ENCODE assay signal across 18 cellular contexts in genomic region chr2:56127013-56127772, GRCh38. TPM values are rescaled to one million over a fixed set of nuclear protein-coding genes. Genes with fewer than 3 reads are reported as not detected.
DNase-seq lines count a peak whose midpoint lies in the region; ATAC-seq, FAIRE-seq and TF ChIP-seq lines count a peak whose summit lies in the region.
"Had no signal": no experiment of that assay in that cellular context is flagged by ENCODE, and none has a peak within 500 bp of the region (broad histone marks: within the 10 kb centered on the region; RNA-seq: fewer than 3 reads in every experiment).

No MANE protein-coding gene starts in this region.

- H3K9ac ChIP-seq in astrocyte (ENCODE audit: low read length) (no peak overlapping the region), mesenchymal stem cell (ENCODE audit: low read length) (no peak overlapping the region)
- H3K9ac ChIP-seq: parathyroid adenoma had no signal

- H3K9me3 ChIP-seq in astrocyte (ENCODE audit: insufficient read depth, low read depth, low read length), result no peaks in the 10 kb centered on the region
- H3K9me3 ChIP-seq in mesenchymal stem cell (ENCODE audit: control insufficient read depth, low read length), result no peaks in the 10 kb centered on the region
- H3K9me3 ChIP-seq: adrenal gland had no signal

- H3K27me3 Mint-ChIP-seq in astrocyte (ENCODE audit: low read depth, unreplicated experiment), result no peaks in the 10 kb centered on the region
- H3K27me3 Mint-ChIP-seq: activated CD4-positive, alpha-beta T cell treated with anti-CD3 and anti-CD28 coated beads, Interleukin-2, amount 10 ng/mL, durations not matched to agents 24 days and 14 days had no signal

- H3K27ac ChIP-seq in astrocyte (ENCODE audit: low read depth, low read length), result no peak overlapping the region
- H3K27ac ChIP-seq in mesenchymal stem cell (ENCODE audit: low read length, poor library complexity, severe bottlenecking), result no peak overlapping the region
- H3K27ac ChIP-seq: adrenal gland, cardiac muscle cell, parathyroid adenoma had no signal

- no peak overlapping the region for H4K8ac ChIP-seq in mesenchymal stem cell (ENCODE audit: low read length)

- H2AFZ ChIP-seq in astrocyte (ENCODE audit: low read depth, low read length) (no peak overlapping the region), mesenchymal stem cell (ENCODE audit: low read depth, low read length) (no peak overlapping the region)
- H2AFZ ChIP-seq: parathyroid adenoma had no signal

- H3K27ac Mint-ChIP-seq in astrocyte (ENCODE audit: unreplicated experiment), result peak overlapping the region; percentile 0
- H3K27ac Mint-ChIP-seq: activated CD4-positive, alpha-beta T cell treated with anti-CD3 and anti-CD28 coated beads, Interleukin-2, amount 10 ng/mL, durations not matched to agents 24 days and 14 days; CD14-positive monocyte had no signal

- FAIRE-seq in astrocyte (lab: Jason Lieb, UNC), result no peak

- ATAC-seq in esophagus mucosa, result no peak

- H4K91ac ChIP-seq in mesenchymal stem cell (ENCODE audit: low read length), result no peak overlapping the region

- H3K27me3 ChIP-seq in astrocyte (ENCODE audit: insufficient read depth, low read length) (no peaks in the 10 kb centered on the region), H7 (ENCODE audit: control insufficient read depth, insufficient read depth, low read length) (no peaks in the 10 kb centered on the region), mesenchymal stem cell (ENCODE audit: control insufficient read depth in 1 of 2, insufficient read depth in 1 of 2, low read length in 2 of 2) (peaks cover 0 to 11% of the 10 kb centered on the region in 2 experiments)
- H3K27me3 ChIP-seq: cardiac muscle cell had no signal

- no peak for TF ChIP-seq CTCF in astrocyte (IDR thresholded peaks at IDR 0.05; ENCODE audit: insufficient read depth, low read depth, low read length)

- H3K23ac ChIP-seq in mesenchymal stem cell (ENCODE audit: low read length in 2 of 2), result no peak overlapping the region

- H2BK12ac ChIP-seq in mesenchymal stem cell (ENCODE audit: low read length in 2 of 2), result no peak overlapping the region

- DNase-seq in COR-L47 (lab: John Stamatoyannopoulos, UW), result peak; percentile 64
- DNase-seq in NCI-H146 treated with DMSO at 0.1 percent for 48 hours (lab: John Stamatoyannopoulos, UW; ENCODE audit: unreplicated experiment), result peak; percentile 99
- DNase-seq in NCI-H345 (lab: John Stamatoyannopoulos, UW), result peak; percentile 83
- DNase-seq in astrocyte (ENCODE audit: low read depth), result no peak
- no peak for DNase-seq in H7
- no peak for DNase-seq in mesenchymal stem cell
- DNase-seq in COLO829 (ENCODE audit: low spot score), result no peak
- DNase-seq: ACHN; activated CD4-positive, alpha-beta T cell treated with anti-CD3 and anti-CD28 coated beads, Interleukin-2, amount 10 ng/mL, durations not matched to agents 24 days and 14 days; activated CD8-positive, alpha-beta memory T cell treated with anti-CD3 and anti-CD28 coated beads, Interleukin-2, amount 50 U/mL, for 4 hours; activated effector memory CD4-positive, alpha-beta T cell treated with anti-CD3 and anti-CD28 coated beads, Interleukin-2, amount 50 U/mL, for 16 hours; NCI-H82; SW 1271 had no signal

- H3K4me1 ChIP-seq in astrocyte (ENCODE audit: insufficient read depth, low read length), result no peaks in the 10 kb centered on the region
- no peaks in the 10 kb centered on the region for H3K4me1 ChIP-seq in mesenchymal stem cell (ENCODE audit: control insufficient read depth, insufficient read depth, low read depth, low read length)
- H3K4me1 ChIP-seq: adrenal gland, parathyroid adenoma had no signal

- H4K20me1 ChIP-seq in astrocyte (ENCODE audit: insufficient read depth, low read length), result no peaks in the 10 kb centered on the region

- H3K4me1 Mint-ChIP-seq in astrocyte (ENCODE audit: low read depth, unreplicated experiment), result peaks cover 13% of the 10 kb centered on the region
- H3K4me1 Mint-ChIP-seq: activated CD4-positive, alpha-beta T cell treated with anti-CD3 and anti-CD28 coated beads, Interleukin-2, amount 10 ng/mL, durations not matched to agents 24 days and 14 days; CD14-positive monocyte had no signal

- no peak overlapping the region for H2BK120ac ChIP-seq in mesenchymal stem cell (ENCODE audit: low read depth, low read length)

- H3K36me3 Mint-ChIP-seq in astrocyte (ENCODE audit: low read depth, unreplicated experiment), result no peaks in the 10 kb centered on the region
- H3K36me3 Mint-ChIP-seq: CD14-positive monocyte had no signal

- H3K4me2 ChIP-seq in astrocyte (ENCODE audit: low read length) (no peak overlapping the region), mesenchymal stem cell (ENCODE audit: low read length, poor library complexity, severe bottlenecking) (no peak overlapping the region)

- no peak overlapping the region for H2AK5ac ChIP-seq in mesenchymal stem cell (ENCODE audit: low read length, severe bottlenecking)

- no peak overlapping the region for H3K14ac ChIP-seq in mesenchymal stem cell (ENCODE audit: low read length in 2 of 2)

- H3K36me3 ChIP-seq in astrocyte (ENCODE audit: insufficient read depth, low read length) (no peaks in the 10 kb centered on the region), H7 (replicated peaks; ENCODE audit: control insufficient read depth, insufficient read depth, low read length) (no peaks in the 10 kb centered on the region), mesenchymal stem cell (ENCODE audit: control insufficient read depth in 1 of 2, insufficient read depth in 2 of 2, low read depth in 1 of 2, low read length in 2 of 2) (no peaks in the 10 kb centered on the region)
- H3K36me3 ChIP-seq: adrenal gland, cardiac muscle cell had no signal

- H3K79me1 ChIP-seq in mesenchymal stem cell (replicated peaks; ENCODE audit: low read length, poor library complexity, severe bottlenecking), result no peaks in the 10 kb centered on the region

- H3K4ac ChIP-seq in mesenchymal stem cell (ENCODE audit: low read depth in 1 of 2, low read length in 2 of 2), result no peak overlapping the region

- no peaks in the 10 kb centered on the region for H3K9me3 Mint-ChIP-seq in astrocyte (ENCODE audit: unreplicated experiment)
- H3K9me3 Mint-ChIP-seq: activated CD4-positive, alpha-beta T cell treated with anti-CD3 and anti-CD28 coated beads, Interleukin-2, amount 10 ng/mL, durations not matched to agents 24 days and 14 days; CD14-positive monocyte had no signal

- H2BK5ac ChIP-seq in mesenchymal stem cell (ENCODE audit: low read depth, low read length, poor library complexity, severe bottlenecking), result no peak overlapping the region

- no peak overlapping the region for H3K4me3 Mint-ChIP-seq in astrocyte (ENCODE audit: unreplicated experiment)
- H3K4me3 Mint-ChIP-seq: activated CD4-positive, alpha-beta T cell treated with anti-CD3 and anti-CD28 coated beads, Interleukin-2, amount 10 ng/mL, durations not matched to agents 24 days and 14 days; CD14-positive monocyte had no signal

- 94% methylated on average over 4 of the region's 4 CpGs for WGBS in mesenchymal stem cell

- H3K4me3 ChIP-seq in astrocyte (ENCODE audit: insufficient read depth, low read depth, low read length) (no peak overlapping the region), H7 (ENCODE audit: insufficient read depth, low read depth, low read length) (no peak overlapping the region), mesenchymal stem cell (ENCODE audit: insufficient read depth in 1 of 2, low read depth in 1 of 2, low read length in 2 of 2) (no peak overlapping the region)
- H3K4me3 ChIP-seq: adrenal gland, cardiac muscle cell had no signal

- H2BK15ac ChIP-seq in mesenchymal stem cell (ENCODE audit: low read depth, poor library complexity, severe bottlenecking), result no peak overlapping the region

- H3K18ac ChIP-seq in mesenchymal stem cell (ENCODE audit: low read depth in 1 of 2, low read length in 2 of 2), result no peak overlapping the region

- no peaks in the 10 kb centered on the region for H3K79me2 ChIP-seq in astrocyte (ENCODE audit: insufficient read depth, low read length)
- H3K79me2 ChIP-seq: parathyroid adenoma had no signal

RNA-seq across cellular contexts. Expression of gene CCDC85A, which starts 56.6 kb away (rescaled TPM):
- total RNA-seq in astrocyte, result 6.1 and 8.9 TPM in 2 replicates
- total RNA-seq in H7 (2014; rRNA removed; shearing (Covaris generic)), result 0.04 and 0.14 TPM in 2 replicates
- polyA plus RNA-seq in mesenchymal stem cell (2013, experiment 1 of 2), result 4.3 TPM
- 4.0 TPM for polyA plus RNA-seq in mesenchymal stem cell (2013, experiment 2 of 2)
- total RNA-seq in esophagus mucosa, result 0.24 TPM
- total RNA-seq: activated CD4-positive, alpha-beta T cell treated with anti-CD3 and anti-CD28 coated beads, Interleukin-2, amount 10 ng/mL, durations not matched to agents 24 days and 14 days had no signal
- polyA plus RNA-seq: CD14-positive monocyte had no signal

Comparison
In these comparisons a context has a peak if more than half of its experiments do, and no peak if none do; other contexts are left out.
1. DNase-seq: peak in COR-L47 (single experiment), NCI-H146 treated with DMSO at 0.1 percent for 48 hours (single experiment) and NCI-H345 (single experiment); none in astrocyte (single experiment), H7 (single experiment), mesenchymal stem cell (single experiment) and COLO829 (single experiment).